In the genomic region with DNA sequence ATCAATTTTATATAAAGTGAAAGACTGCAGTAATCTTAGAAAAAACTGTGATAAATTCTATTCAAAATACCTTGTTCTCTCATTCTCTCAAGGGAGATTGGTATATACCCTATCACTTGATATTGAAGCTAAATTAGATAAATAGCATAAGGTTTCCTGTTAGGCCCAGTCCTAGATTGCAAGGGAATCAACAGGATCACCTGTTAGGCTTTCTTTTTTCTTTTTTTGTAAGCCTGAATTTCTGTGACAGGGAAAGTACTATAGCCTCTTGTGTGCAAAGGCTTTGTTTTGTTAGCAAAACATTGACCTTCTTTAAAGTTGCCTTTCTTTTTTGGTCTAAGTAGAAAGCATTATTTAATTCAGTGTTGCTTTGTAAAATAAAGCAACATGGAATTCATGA, we compare ENCODE assay signal across 17 cellular contexts.
"Had no signal": no experiment of that assay in that cellular context is flagged by ENCODE, and none has a peak within 500 bp of the region (broad histone marks: within the 10 kb centered on the region; RNA-seq: fewer than 3 reads in every experiment).

No MANE protein-coding gene starts in this region.

- H3K27ac Mint-ChIP-seq: activated naive CD4-positive, alpha-beta T cell treated with anti-CD3 and anti-CD28 coated beads for 36 hours; nephron; progenitor cell of endocrine pancreas; stimulated activated memory B cell treated with anti-CD40 and anti-IgM and Interleukin-4, amounts not matched to agents 10 μg/mL and 1 μg/mL and 100 μg/mL, for 72 hours; WTC11 had no signal

- H3K4me3 ChIP-seq: cardiac muscle cell, dorsolateral prefrontal cortex, esophagus muscularis mucosa, left lung, mucosa of descending colon, right atrium auricular region, tibial artery, uterus had no signal

- H3K27me3 Mint-ChIP-seq: activated CD4-positive, alpha-beta T cell treated with anti-CD3 and anti-CD28 coated beads, Interleukin-2, amount 10 ng/mL, durations not matched to agents 24 days and 14 days; progenitor cell of endocrine pancreas; stimulated activated memory B cell treated with anti-CD40 and anti-IgM and Interleukin-4, amounts not matched to agents 10 μg/mL and 1 μg/mL and 100 μg/mL, for 72 hours had no signal

- DNase-seq: activated CD4-positive, alpha-beta T cell treated with anti-CD3 and anti-CD28 coated beads, Interleukin-2, amount 10 ng/mL, durations not matched to agents 24 days and 14 days; activated naive CD4-positive, alpha-beta T cell treated with anti-CD3 and anti-CD28 coated beads for 36 hours; dorsolateral prefrontal cortex; kidney; left lung; mucosa of descending colon; occipital lobe; stimulated activated CD4-positive, alpha-beta T cell treated with anti-CD3 and anti-CD28 coated beads, Interleukin-2, amount 100 ng/mL, for 48 hours; tibial artery; uterus had no signal

- H3K9me3 ChIP-seq: esophagus muscularis mucosa, left lung, mucosa of descending colon, right atrium auricular region, tibial artery, uterus had no signal

- H3K36me3 ChIP-seq: cardiac muscle cell, esophagus muscularis mucosa, left lung, right atrium auricular region, tibial artery, uterus had no signal

- H3K27ac ChIP-seq: cardiac muscle cell, dorsolateral prefrontal cortex, esophagus muscularis mucosa, left lung, right atrium auricular region, tibial artery, uterus had no signal

- ATAC-seq: left lung; mucosa of descending colon; stimulated activated memory B cell treated with anti-CD40 and anti-IgM and Interleukin-4, amounts not matched to agents 10 μg/mL and 1 μg/mL and 100 μg/mL, for 72 hours had no signal

- H3K4me1 ChIP-seq: uterus had no signal

- H3K27me3 ChIP-seq: cardiac muscle cell, dorsolateral prefrontal cortex, esophagus muscularis mucosa, left lung, right atrium auricular region, tibial artery, uterus had no signal

- H3K4me3 Mint-ChIP-seq: activated CD4-positive, alpha-beta T cell treated with anti-CD3 and anti-CD28 coated beads, Interleukin-2, amount 10 ng/mL, durations not matched to agents 24 days and 14 days; activated naive CD4-positive, alpha-beta T cell treated with anti-CD3 and anti-CD28 coated beads for 36 hours; nephron; stimulated activated memory B cell treated with anti-CD40 and anti-IgM and Interleukin-4, amounts not matched to agents 10 μg/mL and 1 μg/mL and 100 μg/mL, for 72 hours; WTC11 had no signal

- H3K9me3 Mint-ChIP-seq: activated CD4-positive, alpha-beta T cell treated with anti-CD3 and anti-CD28 coated beads, Interleukin-2, amount 10 ng/mL, durations not matched to agents 24 days and 14 days; activated naive CD4-positive, alpha-beta T cell treated with anti-CD3 and anti-CD28 coated beads for 36 hours; nephron; stimulated activated memory B cell treated with anti-CD40 and anti-IgM and Interleukin-4, amounts not matched to agents 10 μg/mL and 1 μg/mL and 100 μg/mL, for 72 hours; WTC11 had no signal

- H3K36me3 Mint-ChIP-seq: WTC11 had no signal

- H3K4me1 Mint-ChIP-seq: nephron had no signal
